Comparison of ENCODE assay signal across 24 cellular contexts in the genomic region with DNA sequence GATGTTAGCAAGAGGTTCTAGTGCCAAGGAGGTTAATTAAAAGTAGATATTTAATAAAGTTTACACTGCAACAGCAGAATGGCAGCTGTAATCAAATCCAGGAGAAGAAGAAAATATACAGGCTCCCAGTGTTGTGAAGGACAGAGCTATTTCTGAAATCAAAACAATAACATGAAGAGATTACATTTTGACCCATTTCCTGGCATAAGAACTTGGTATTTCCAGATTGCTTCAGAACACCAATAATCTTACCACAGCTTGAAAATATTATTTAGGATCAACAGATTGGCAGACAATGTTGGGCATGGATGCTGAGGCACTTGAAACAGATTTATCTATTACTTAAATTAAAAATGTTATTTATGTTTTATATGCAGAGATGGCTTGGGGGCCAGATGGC.
DNase-seq lines count a peak whose midpoint lies in the region; ATAC-seq and TF ChIP-seq lines count a peak whose summit lies in the region.
"Had no signal": no experiment of that assay in that cellular context is flagged by ENCODE, and none has a peak within 500 bp of the region (broad histone marks: within the 10 kb centered on the region; RNA-seq: fewer than 3 reads in every experiment).

No MANE protein-coding gene starts in this region.

- intact Hi-C loops in Caco-2 (cut with micrococcal nuclease; ENCODE audit: unreplicated experiment): no loop called here

- no peaks in the 10 kb centered on the region for H3K27me3 Mint-ChIP-seq in Caco-2 (ENCODE audit: insufficient read depth, unreplicated experiment)
- no peaks in the 10 kb centered on the region for H3K27me3 Mint-ChIP-seq in activated naive CD8-positive, alpha-beta T cell treated with anti-CD3 and anti-CD28 coated beads, Interleukin-2, amount 50 U/mL, for 24 hours

- no peaks in the 10 kb centered on the region for H3K9me3 ChIP-seq in Caco-2
- H3K9me3 ChIP-seq: HAP-1 had no signal

- no TSS peak for BruUV-seq in Caco-2 (replicated peaks; lab: Mats Ljungman, UMichigan)

- ATAC-seq in activated naive CD8-positive, alpha-beta T cell treated with anti-CD3 and anti-CD28 coated beads, Interleukin-2, amount 50 U/mL, for 24 hours: no peak
- ATAC-seq: GM12878 had no signal

- DNase-seq in LHCN-M2 (ENCODE audit: low read depth): peak; percentile 59
- DNase-seq in choroid plexus epithelial cell (ENCODE audit: low read depth): peak; percentile 43
- peak; percentile 58 for DNase-seq in fibroblast of the conjunctiva (ENCODE audit: low read depth)
- no peak for DNase-seq in hypothalamus (lab: John Stamatoyannopoulos, UW)
- DNase-seq in Caco-2: no peak
- DNase-seq in iPS-NIHi11 (ENCODE audit: low spot score): no peak
- DNase-seq in activated naive CD8-positive, alpha-beta T cell treated with anti-CD3 and anti-CD28 coated beads, Interleukin-2, amount 50 U/mL, for 24 hours: no peak
- DNase-seq: ACHN, AML-193, GF-D8, GM23248, Kasumi-1, NCI-H1105 treated with DMSO at 0.1 percent for 48 hours, NCI-H1694, NCI-H2081 treated with DMSO at 0.1 percent for 48 hours, NCI-H510A, NCI-H82, OCI-M1, SHP77 had no signal

- TF ChIP-seq CTCF in choroid plexus epithelial cell (conservative IDR thresholded peaks at IDR 0.05; ENCODE audit: low read depth, low read length) (no peak), Caco-2 (IDR thresholded peaks at IDR 0.05; ENCODE audit: insufficient read depth in 1 of 2, low read depth in 1 of 2, low read length in 1 of 2, severe bottlenecking in 1 of 2, unreplicated experiment in 1 of 2) (no peak)

- H3K36me3 ChIP-seq in ACC112 (ENCODE audit: insufficient read depth, low read length) (no peaks in the 10 kb centered on the region), Caco-2 (ENCODE audit: control insufficient read depth, insufficient read depth, low read length) (no peaks in the 10 kb centered on the region)
- H3K36me3 ChIP-seq: HAP-1 had no signal

- H3K4me1 ChIP-seq in ACC112 (ENCODE audit: control insufficient read depth, insufficient read depth, low read length, unreplicated experiment) (peaks cover 60% of the 10 kb centered on the region), Caco-2 (peaks cover 10% of the 10 kb centered on the region)
- H3K4me1 ChIP-seq: HAP-1 had no signal

- H3K79me2 ChIP-seq in ACC112 (ENCODE audit: control insufficient read depth, insufficient read depth, low read length, unreplicated experiment): no peaks in the 10 kb centered on the region

- no peaks in the 10 kb centered on the region for H3K9me3 Mint-ChIP-seq in Caco-2 (ENCODE audit: unreplicated experiment)
- H3K9me3 Mint-ChIP-seq in activated naive CD8-positive, alpha-beta T cell treated with anti-CD3 and anti-CD28 coated beads, Interleukin-2, amount 50 U/mL, for 24 hours: no peaks in the 10 kb centered on the region

- H3K27ac ChIP-seq in ACC112 (ENCODE audit: low read depth, low read length): peak overlapping the region; percentile 47
- H3K27ac ChIP-seq: C4-2B, GM23248, SK-N-MC had no signal

- no peak overlapping the region for H3K4me3 Mint-ChIP-seq in Caco-2 (ENCODE audit: unreplicated experiment)
- H3K4me3 Mint-ChIP-seq in activated naive CD8-positive, alpha-beta T cell treated with anti-CD3 and anti-CD28 coated beads, Interleukin-2, amount 50 U/mL, for 24 hours: no peak overlapping the region

- H3K27me3 ChIP-seq in ACC112 (ENCODE audit: insufficient read depth, low read length) (no peaks in the 10 kb centered on the region), Caco-2 (replicated peaks; ENCODE audit: control insufficient read depth, insufficient read depth, low read length) (no peaks in the 10 kb centered on the region)

- no peak overlapping the region for H3K27ac Mint-ChIP-seq in Caco-2 (ENCODE audit: unreplicated experiment)
- H3K27ac Mint-ChIP-seq in activated naive CD8-positive, alpha-beta T cell treated with anti-CD3 and anti-CD28 coated beads, Interleukin-2, amount 50 U/mL, for 24 hours: no peak overlapping the region

- POLR2A ChIA-PET in Caco-2 (lab: Charles Lee): no interaction called here

- H3K4me3 ChIP-seq in ACC112 (ENCODE audit: low read depth, low read length): no peak overlapping the region
- H3K4me3 ChIP-seq in choroid plexus epithelial cell (ENCODE audit: low read depth, low read length): no peak overlapping the region
- no peak overlapping the region for H3K4me3 ChIP-seq in Caco-2 (ENCODE audit: low read depth, low read length)
- H3K4me3 ChIP-seq: GM12878, GM23248, HAP-1, SK-N-MC had no signal

- no peaks in the 10 kb centered on the region for H3K36me3 Mint-ChIP-seq in Caco-2 (ENCODE audit: insufficient read depth, unreplicated experiment)
- H3K36me3 Mint-ChIP-seq in activated naive CD8-positive, alpha-beta T cell treated with anti-CD3 and anti-CD28 coated beads, Interleukin-2, amount 50 U/mL, for 24 hours (ENCODE audit: low read depth): no peaks in the 10 kb centered on the region

- peak overlapping the region; percentile 45 for H2AFZ ChIP-seq in ACC112 (ENCODE audit: low read length, unreplicated experiment)
- H2AFZ ChIP-seq: GM23248 had no signal

- peaks cover 14% of the 10 kb centered on the region for H3K4me1 Mint-ChIP-seq in Caco-2 (ENCODE audit: low read depth, unreplicated experiment)
- no peaks in the 10 kb centered on the region for H3K4me1 Mint-ChIP-seq in activated naive CD8-positive, alpha-beta T cell treated with anti-CD3 and anti-CD28 coated beads, Interleukin-2, amount 50 U/mL, for 24 hours

- CTCF ChIA-PET in Caco-2 (lab: Charles Lee): no interaction called here

Comparison
In these comparisons a context has a peak if more than half of its experiments do, and no peak if none do; other contexts are left out.
1. DNase-seq: peak in LHCN-M2 (single experiment), choroid plexus epithelial cell (single experiment) and fibroblast of the conjunctiva (single experiment); none in hypothalamus (0 of 51), Caco-2 (0 of 2), iPS-NIHi11 (single experiment) and activated naive CD8-positive, alpha-beta T cell treated with anti-CD3 and anti-CD28 coated beads, Interleukin-2, amount 50 U/mL, for 24 hours (single experiment).